In the genomic region with DNA sequence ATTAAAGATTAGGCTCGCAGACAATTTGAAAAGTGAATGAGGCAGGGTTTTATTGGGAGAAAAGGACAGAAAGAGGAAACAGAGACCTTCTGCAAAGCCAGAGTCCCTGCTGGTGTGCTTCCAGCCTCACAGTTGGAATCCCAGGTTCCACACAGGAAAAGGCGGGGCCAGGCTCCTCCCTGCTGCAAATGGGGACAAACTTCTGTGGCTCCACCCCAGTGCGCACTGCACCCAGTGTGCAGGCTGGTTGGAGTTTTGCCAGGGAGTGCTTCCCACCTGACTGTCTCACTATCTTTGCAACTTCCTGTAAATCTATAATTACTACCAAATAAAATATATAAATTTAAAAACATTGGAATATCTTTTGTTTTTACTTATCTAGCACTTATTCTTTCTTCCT, we compare ENCODE assay signal across 12 cellular contexts.
"Had no signal": no experiment of that assay in that cellular context is flagged by ENCODE, and none has a peak within 500 bp of the region (broad histone marks: within the 10 kb centered on the region; RNA-seq: fewer than 3 reads in every experiment).

No MANE protein-coding gene starts in this region.

- H3K36me3 ChIP-seq: ascending aorta, pancreas, upper lobe of right lung, WERI-Rb-1 had no signal

- DNase-seq: activated CD4-positive, alpha-beta T cell treated with anti-CD3 and anti-CD28 coated beads, Interleukin-2, amount 50 U/mL, for 4 hours; activated gamma-delta T cell; mesenchymal stem cell; naive thymus-derived CD8-positive, alpha-beta T cell; stimulated activated naive B cell treated with anti-CD40 and anti-IgM and Interleukin-4, amounts not matched to agents 10 μg/mL and 1 μg/mL and 100 μg/mL, for 72 hours; T-helper 9 cell; upper lobe of right lung; WERI-Rb-1 had no signal

- H3K4me1 ChIP-seq: ascending aorta, pancreas, upper lobe of right lung had no signal

- FAIRE-seq: frontal cortex, pancreas had no signal

- H3K9me3 ChIP-seq: ascending aorta, pancreas, upper lobe of right lung had no signal

- H3K27ac ChIP-seq: ascending aorta, coronary artery, pancreas, upper lobe of right lung, WERI-Rb-1 had no signal

- H3K27me3 ChIP-seq: ascending aorta, pancreas, upper lobe of right lung had no signal

- ATAC-seq: naive thymus-derived CD8-positive, alpha-beta T cell; pancreas; stimulated activated naive B cell treated with anti-CD40 and anti-IgM and Interleukin-4, amounts not matched to agents 10 μg/mL and 1 μg/mL and 100 μg/mL, for 72 hours; upper lobe of right lung had no signal

- H3K4me3 ChIP-seq: ascending aorta, coronary artery, pancreas, upper lobe of right lung had no signal
